In genomic region chr12:268483-268840, GRCh38 we compare ENCODE assay signal across 1 cellular context.
TF ChIP-seq lines count a peak whose summit lies in the region.

No MANE protein-coding gene starts in this region.

TF ChIP-seq in H1, 55 proteins besides CTCF, POLR2A, EP300 and RAD21 (continued from another document):
- TF ChIP-seq CHD7 (IDR thresholded peaks at IDR 0.05; ENCODE audit: insufficient replicate concordance, low read length) (no peak), SIX5 (IDR thresholded peaks at IDR 0.05; ENCODE audit: low read depth, low read length) (no peak), SP4 (IDR thresholded peaks at IDR 0.05; ENCODE audit: low read length) (no peak), SIRT6 (IDR thresholded peaks at IDR 0.05; ENCODE audit: low read length) (no peak), KDM5A (IDR thresholded peaks at IDR 0.05; ENCODE audit: low read length) (no peak), TEAD4 (IDR thresholded peaks at IDR 0.05; ENCODE audit: low read depth, low read length) (no peak), BACH1 (IDR thresholded peaks at IDR 0.05; ENCODE audit: low read length) (no peak), CHD1 (IDR thresholded peaks at IDR 0.05; ENCODE audit: low read depth, low read length) (no peak)
